ENCODE assay signal across 2 cellular contexts in the genomic region with DNA sequence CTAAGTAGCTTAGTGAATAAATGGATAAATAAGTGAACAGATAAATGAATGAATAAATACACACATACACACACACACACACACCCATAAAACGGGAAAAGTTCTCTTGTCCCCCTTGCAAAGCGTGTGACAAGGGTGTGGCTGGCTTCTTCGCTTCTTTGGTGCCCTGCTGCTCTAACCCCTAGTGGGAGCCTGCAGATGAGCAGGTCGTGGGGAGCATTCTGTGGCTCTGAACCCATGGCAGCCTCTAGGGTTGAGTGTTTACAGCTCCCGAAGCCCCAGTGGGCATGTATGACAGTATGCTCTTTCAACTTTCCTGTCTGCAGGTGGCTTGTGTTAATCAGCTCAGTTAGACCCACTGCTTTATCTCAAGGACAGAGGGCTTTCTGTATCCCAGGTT.
TF ChIP-seq lines count a peak whose summit lies in the region.

No MANE protein-coding gene starts in this region.

TF ChIP-seq in HCT116, 20 proteins besides CTCF, POLR2A, EP300 and RAD21 (continued from another document):
- TF ChIP-seq CEBPB (IDR thresholded peaks at IDR 0.05; ENCODE audit: low read depth) (no peak), CBX3 (IDR thresholded peaks at IDR 0.05; ENCODE audit: low read depth) (no peak), ELF1 (IDR thresholded peaks at IDR 0.05; ENCODE audit: borderline replicate concordance, low read depth) (no peak), SRF (IDR thresholded peaks at IDR 0.05; ENCODE audit: low read depth) (no peak), TCF7L2 (IDR thresholded peaks at IDR 0.05; ENCODE audit: borderline replicate concordance, extremely low read depth, insufficient read depth, insufficient read length) (no peak), POLR2AphosphoS5 (IDR thresholded peaks at IDR 0.05; ENCODE audit: low read depth, low read length) (no peak)
- TF ChIP-seq, protein P1, sequence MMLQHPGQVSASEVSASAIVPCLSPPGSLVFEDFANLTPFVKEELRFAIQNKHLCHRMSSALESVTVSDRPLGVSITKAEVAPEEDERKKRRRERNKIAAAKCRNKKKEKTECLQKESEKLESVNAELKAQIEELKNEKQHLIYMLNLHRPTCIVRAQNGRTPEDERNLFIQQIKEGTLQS (IDR thresholded peaks at IDR 0.05): no peak
- TF ChIP-seq, protein P2, sequence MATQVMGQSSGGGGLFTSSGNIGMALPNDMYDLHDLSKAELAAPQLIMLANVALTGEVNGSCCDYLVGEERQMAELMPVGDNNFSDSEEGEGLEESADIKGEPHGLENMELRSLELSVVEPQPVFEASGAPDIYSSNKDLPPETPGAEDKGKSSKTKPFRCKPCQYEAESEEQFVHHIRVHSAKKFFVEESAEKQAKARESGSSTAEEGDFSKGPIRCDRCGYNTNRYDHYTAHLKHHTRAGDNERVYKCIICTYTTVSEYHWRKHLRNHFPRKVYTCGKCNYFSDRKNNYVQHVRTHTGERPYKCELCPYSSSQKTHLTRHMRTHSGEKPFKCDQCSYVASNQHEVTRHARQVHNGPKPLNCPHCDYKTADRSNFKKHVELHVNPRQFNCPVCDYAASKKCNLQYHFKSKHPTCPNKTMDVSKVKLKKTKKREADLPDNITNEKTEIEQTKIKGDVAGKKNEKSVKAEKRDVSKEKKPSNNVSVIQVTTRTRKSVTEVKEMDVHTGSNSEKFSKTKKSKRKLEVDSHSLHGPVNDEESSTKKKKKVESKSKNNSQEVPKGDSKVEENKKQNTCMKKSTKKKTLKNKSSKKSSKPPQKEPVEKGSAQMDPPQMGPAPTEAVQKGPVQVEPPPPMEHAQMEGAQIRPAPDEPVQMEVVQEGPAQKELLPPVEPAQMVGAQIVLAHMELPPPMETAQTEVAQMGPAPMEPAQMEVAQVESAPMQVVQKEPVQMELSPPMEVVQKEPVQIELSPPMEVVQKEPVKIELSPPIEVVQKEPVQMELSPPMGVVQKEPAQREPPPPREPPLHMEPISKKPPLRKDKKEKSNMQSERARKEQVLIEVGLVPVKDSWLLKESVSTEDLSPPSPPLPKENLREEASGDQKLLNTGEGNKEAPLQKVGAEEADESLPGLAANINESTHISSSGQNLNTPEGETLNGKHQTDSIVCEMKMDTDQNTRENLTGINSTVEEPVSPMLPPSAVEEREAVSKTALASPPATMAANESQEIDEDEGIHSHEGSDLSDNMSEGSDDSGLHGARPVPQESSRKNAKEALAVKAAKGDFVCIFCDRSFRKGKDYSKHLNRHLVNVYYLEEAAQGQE (IDR thresholded peaks at IDR 0.05; ENCODE audit: low read depth): no peak
TF ChIP-seq in HCT116: peak in this region for 0.

TF ChIP-seq in K562, 482 proteins besides CTCF, POLR2A, EP300 and RAD21:
- TF ChIP-seq, protein P3, sequence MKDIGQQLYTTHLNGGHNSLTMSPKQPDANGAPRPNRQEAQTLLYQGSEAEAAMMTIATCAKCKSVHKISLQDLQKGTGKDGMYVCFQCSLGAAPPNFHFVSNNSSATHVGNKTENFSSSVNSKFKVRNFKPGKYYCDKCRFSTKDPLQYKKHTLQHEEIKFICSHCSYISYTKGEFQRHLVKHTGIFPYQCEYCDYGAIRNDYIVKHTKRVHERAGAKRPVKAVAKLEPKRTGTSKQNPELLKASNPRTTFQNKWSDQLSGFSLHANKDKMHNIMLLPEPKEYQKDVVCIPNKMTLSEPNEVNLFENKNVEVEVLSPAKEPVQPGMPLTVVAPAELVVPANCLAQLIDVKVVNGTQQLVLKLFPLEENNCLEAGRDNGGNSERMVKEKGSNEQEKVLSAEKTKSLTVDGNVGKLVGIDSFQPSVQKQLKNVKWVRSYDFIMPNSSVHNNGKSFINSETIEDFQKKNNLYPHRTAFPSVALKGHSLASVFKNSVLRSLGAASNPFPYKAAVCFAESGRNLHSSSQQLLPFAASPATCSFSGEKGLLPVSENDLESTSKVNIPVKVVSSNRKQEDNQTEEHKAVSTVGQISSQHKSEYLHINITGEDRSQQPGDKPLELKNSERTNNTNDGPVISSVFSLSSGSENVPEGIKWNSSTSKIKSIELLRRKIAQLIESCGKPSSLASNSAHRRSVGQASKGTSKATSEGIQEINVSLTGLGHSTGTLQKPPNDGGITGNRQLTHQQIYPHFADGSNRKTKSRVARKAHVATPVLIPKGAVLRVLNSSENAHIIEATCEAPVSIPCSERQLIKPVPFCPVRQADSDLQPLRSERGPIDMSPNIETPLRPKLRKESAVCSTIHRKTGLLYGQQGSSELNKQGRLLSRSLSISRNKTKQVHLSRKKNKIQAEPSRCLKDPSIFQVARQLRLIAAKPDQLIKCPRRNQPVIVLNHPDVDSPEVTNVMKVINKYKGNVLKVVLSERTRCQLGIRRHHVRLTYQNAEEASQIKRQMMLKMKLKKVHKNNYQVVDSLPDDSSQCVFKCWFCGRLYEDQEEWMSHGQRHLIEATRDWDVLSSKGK (CRISPR knock-in tag; IDR thresholded peaks at IDR 0.05): no peak
- TF ChIP-seq, protein P4, sequence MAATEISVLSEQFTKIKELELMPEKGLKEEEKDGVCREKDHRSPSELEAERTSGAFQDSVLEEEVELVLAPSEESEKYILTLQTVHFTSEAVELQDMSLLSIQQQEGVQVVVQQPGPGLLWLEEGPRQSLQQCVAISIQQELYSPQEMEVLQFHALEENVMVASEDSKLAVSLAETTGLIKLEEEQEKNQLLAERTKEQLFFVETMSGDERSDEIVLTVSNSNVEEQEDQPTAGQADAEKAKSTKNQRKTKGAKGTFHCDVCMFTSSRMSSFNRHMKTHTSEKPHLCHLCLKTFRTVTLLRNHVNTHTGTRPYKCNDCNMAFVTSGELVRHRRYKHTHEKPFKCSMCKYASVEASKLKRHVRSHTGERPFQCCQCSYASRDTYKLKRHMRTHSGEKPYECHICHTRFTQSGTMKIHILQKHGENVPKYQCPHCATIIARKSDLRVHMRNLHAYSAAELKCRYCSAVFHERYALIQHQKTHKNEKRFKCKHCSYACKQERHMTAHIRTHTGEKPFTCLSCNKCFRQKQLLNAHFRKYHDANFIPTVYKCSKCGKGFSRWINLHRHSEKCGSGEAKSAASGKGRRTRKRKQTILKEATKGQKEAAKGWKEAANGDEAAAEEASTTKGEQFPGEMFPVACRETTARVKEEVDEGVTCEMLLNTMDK (IDR thresholded peaks at IDR 0.05; ENCODE audit: borderline replicate concordance, insufficient read depth, low read depth, low read length, poor library complexity, severe bottlenecking): peak; percentile 13
- TF ChIP-seq PHF20 (IDR thresholded peaks at IDR 0.05; ENCODE audit: partially characterized antibody) (no peak), ETV5 (CRISPR knock-in tag; IDR thresholded peaks at IDR 0.05; ENCODE audit: low read depth) (no peak)
